Comparison of ENCODE assay signal across 1 cellular context in the genomic region with DNA sequence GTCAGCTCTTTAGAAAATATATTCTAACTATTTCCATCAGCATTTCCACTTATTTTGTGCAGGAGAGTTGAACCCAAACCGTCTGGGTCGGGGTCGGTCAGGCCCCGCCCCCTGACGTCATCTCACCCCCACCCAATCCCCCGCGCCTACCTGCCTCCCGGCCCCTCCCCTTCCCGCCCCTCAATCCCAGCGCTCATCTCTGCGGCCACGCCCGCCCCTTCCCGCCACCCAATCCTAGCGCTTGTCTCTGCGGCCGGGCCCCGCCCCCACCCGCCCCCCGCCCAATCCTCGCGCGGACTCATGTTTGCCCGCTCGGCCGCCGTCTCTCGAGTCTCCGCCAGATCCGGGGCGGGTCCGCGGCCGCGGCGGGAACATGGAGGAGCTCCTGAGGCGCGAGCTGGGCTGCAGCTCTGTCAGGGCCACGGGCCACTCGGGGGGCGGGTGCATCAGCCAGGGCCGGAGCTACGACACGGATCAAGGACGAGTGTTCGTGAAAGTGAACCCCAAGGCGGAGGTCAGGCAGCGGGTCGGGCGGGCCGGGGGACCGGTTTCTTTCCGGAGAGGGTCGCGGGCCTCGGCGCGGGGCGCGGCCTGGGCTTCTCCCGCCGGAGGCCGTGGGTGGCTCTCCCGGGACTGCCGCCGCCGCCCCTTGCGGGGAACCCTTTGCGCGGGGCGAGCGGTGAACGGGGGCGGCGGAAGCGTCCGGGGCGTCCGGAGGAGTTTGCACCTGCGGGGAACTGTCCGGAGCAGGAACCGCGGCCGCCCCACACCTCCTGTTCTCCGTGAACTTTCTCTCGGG.
TF ChIP-seq lines count a peak whose summit lies in the region.

A gene with protein sequence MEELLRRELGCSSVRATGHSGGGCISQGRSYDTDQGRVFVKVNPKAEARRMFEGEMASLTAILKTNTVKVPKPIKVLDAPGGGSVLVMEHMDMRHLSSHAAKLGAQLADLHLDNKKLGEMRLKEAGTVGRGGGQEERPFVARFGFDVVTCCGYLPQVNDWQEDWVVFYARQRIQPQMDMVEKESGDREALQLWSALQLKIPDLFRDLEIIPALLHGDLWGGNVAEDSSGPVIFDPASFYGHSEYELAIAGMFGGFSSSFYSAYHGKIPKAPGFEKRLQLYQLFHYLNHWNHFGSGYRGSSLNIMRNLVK (plus strand): TSS at position 324 of the 799 bp plus-strand sequence. CDS start 50 bp downstream, at position 374.

TF ChIP-seq in HepG2, 621 proteins besides CTCF, POLR2A, EP300 and RAD21 (continued from another document and continues in another):
- TF ChIP-seq, protein P1, sequence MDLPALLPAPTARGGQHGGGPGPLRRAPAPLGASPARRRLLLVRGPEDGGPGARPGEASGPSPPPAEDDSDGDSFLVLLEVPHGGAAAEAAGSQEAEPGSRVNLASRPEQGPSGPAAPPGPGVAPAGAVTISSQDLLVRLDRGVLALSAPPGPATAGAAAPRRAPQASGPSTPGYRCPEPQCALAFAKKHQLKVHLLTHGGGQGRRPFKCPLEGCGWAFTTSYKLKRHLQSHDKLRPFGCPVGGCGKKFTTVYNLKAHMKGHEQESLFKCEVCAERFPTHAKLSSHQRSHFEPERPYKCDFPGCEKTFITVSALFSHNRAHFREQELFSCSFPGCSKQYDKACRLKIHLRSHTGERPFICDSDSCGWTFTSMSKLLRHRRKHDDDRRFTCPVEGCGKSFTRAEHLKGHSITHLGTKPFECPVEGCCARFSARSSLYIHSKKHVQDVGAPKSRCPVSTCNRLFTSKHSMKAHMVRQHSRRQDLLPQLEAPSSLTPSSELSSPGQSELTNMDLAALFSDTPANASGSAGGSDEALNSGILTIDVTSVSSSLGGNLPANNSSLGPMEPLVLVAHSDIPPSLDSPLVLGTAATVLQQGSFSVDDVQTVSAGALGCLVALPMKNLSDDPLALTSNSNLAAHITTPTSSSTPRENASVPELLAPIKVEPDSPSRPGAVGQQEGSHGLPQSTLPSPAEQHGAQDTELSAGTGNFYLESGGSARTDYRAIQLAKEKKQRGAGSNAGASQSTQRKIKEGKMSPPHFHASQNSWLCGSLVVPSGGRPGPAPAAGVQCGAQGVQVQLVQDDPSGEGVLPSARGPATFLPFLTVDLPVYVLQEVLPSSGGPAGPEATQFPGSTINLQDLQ (CRISPR knock-in tag; IDR thresholded peaks at IDR 0.05), result 0 out of 2 replicates have a peak, but pooled peaks have one; percentile 48
- TF ChIP-seq NFYB (CRISPR knock-in tag; IDR thresholded peaks at IDR 0.05), result peak; percentile 47; the same call in 1 of the 2 replicates
- no peak for TF ChIP-seq NFKBIZ (CRISPR knock-in tag; IDR thresholded peaks at IDR 0.05)
- no peak for TF ChIP-seq KLF13 (CRISPR knock-in tag; IDR thresholded peaks at IDR 0.05)
- TF ChIP-seq, protein P2, sequence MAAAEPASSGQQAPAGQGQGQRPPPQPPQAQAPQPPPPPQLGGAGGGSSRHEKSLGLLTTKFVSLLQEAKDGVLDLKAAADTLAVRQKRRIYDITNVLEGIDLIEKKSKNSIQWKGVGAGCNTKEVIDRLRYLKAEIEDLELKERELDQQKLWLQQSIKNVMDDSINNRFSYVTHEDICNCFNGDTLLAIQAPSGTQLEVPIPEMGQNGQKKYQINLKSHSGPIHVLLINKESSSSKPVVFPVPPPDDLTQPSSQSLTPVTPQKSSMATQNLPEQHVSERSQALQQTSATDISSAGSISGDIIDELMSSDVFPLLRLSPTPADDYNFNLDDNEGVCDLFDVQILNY (CRISPR knock-in tag; conservative IDR thresholded peaks at IDR 0.05), result peak; percentile 89
- TF ChIP-seq ZNF264 (CRISPR knock-in tag; IDR thresholded peaks at IDR 0.05), result no peak
- TF ChIP-seq, protein P3, sequence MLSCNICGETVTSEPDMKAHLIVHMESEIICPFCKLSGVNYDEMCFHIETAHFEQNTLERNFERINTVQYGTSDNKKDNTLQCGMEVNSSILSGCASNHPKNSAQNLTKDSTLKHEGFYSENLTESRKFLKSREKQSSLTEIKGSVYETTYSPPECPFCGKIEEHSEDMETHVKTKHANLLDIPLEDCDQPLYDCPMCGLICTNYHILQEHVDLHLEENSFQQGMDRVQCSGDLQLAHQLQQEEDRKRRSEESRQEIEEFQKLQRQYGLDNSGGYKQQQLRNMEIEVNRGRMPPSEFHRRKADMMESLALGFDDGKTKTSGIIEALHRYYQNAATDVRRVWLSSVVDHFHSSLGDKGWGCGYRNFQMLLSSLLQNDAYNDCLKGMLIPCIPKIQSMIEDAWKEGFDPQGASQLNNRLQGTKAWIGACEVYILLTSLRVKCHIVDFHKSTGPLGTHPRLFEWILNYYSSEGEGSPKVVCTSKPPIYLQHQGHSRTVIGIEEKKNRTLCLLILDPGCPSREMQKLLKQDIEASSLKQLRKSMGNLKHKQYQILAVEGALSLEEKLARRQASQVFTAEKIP (CRISPR knock-in tag; IDR thresholded peaks at IDR 0.05; ENCODE audit: borderline replicate concordance), result no peak
- TF ChIP-seq, protein P4, sequence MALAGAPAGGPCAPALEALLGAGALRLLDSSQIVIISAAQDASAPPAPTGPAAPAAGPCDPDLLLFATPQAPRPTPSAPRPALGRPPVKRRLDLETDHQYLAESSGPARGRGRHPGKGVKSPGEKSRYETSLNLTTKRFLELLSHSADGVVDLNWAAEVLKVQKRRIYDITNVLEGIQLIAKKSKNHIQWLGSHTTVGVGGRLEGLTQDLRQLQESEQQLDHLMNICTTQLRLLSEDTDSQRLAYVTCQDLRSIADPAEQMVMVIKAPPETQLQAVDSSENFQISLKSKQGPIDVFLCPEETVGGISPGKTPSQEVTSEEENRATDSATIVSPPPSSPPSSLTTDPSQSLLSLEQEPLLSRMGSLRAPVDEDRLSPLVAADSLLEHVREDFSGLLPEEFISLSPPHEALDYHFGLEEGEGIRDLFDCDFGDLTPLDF (CRISPR knock-in tag; IDR thresholded peaks at IDR 0.05), result peak; percentile 34
- TF ChIP-seq, protein P5, sequence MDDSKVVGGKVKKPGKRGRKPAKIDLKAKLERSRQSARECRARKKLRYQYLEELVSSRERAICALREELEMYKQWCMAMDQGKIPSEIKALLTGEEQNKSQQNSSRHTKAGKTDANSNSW (CRISPR knock-in tag; IDR thresholded peaks at IDR 0.05; ENCODE audit: borderline replicate concordance), result no peak
- no peak for TF ChIP-seq RFX3 (CRISPR knock-in tag; IDR thresholded peaks at IDR 0.05)
- no peak for TF ChIP-seq TCF12 (IDR thresholded peaks at IDR 0.05)
- TF ChIP-seq TCF12 (CRISPR knock-in tag; IDR thresholded peaks at IDR 0.05), result peak; percentile 47; the same call in 1 of the 2 replicates
- TF ChIP-seq, protein P6, sequence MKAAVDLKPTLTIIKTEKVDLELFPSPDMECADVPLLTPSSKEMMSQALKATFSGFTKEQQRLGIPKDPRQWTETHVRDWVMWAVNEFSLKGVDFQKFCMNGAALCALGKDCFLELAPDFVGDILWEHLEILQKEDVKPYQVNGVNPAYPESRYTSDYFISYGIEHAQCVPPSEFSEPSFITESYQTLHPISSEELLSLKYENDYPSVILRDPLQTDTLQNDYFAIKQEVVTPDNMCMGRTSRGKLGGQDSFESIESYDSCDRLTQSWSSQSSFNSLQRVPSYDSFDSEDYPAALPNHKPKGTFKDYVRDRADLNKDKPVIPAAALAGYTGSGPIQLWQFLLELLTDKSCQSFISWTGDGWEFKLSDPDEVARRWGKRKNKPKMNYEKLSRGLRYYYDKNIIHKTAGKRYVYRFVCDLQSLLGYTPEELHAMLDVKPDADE (CRISPR knock-in tag; IDR thresholded peaks at IDR 0.05), result no peak
- TF ChIP-seq NCOR1 (IDR thresholded peaks at IDR 0.05; ENCODE audit: borderline replicate concordance, low read length), result no peak
- TF ChIP-seq TOE1 (CRISPR knock-in tag; IDR thresholded peaks at IDR 0.05), result no peak
- TF ChIP-seq ARNTL (CRISPR knock-in tag; IDR thresholded peaks at IDR 0.05), result no peak
- 0 out of 2 replicates have a peak, but pooled peaks have one; percentile 56 for TF ChIP-seq ZNF670 (CRISPR knock-in tag; IDR thresholded peaks at IDR 0.05; ENCODE audit: borderline replicate concordance)
- TF ChIP-seq, protein P7, sequence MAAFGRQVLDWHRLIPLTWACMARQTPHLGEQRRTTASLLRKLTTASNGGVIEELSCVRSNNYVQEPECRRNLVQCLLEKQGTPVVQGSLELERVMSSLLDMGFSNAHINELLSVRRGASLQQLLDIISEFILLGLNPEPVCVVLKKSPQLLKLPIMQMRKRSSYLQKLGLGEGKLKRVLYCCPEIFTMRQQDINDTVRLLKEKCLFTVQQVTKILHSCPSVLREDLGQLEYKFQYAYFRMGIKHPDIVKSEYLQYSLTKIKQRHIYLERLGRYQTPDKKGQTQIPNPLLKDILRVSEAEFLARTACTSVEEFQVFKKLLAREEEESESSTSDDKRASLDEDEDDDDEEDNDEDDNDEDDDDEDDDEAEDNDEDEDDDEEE (CRISPR knock-in tag; IDR thresholded peaks at IDR 0.05), result no peak
- TF ChIP-seq ZNF773 (CRISPR knock-in tag; IDR thresholded peaks at IDR 0.05; ENCODE audit: borderline replicate concordance), result no peak
- 0 out of 2 replicates have a peak, but pooled peaks have one; percentile 50 for TF ChIP-seq ZNF766 (CRISPR knock-in tag; IDR thresholded peaks at IDR 0.05; ENCODE audit: borderline replicate concordance)
- peak; percentile 43; the same call in 1 of the 2 replicates for TF ChIP-seq ATF7-NPFF (CRISPR knock-in tag; IDR thresholded peaks at IDR 0.05; ENCODE audit: low read depth)
- TF ChIP-seq, protein P8, sequence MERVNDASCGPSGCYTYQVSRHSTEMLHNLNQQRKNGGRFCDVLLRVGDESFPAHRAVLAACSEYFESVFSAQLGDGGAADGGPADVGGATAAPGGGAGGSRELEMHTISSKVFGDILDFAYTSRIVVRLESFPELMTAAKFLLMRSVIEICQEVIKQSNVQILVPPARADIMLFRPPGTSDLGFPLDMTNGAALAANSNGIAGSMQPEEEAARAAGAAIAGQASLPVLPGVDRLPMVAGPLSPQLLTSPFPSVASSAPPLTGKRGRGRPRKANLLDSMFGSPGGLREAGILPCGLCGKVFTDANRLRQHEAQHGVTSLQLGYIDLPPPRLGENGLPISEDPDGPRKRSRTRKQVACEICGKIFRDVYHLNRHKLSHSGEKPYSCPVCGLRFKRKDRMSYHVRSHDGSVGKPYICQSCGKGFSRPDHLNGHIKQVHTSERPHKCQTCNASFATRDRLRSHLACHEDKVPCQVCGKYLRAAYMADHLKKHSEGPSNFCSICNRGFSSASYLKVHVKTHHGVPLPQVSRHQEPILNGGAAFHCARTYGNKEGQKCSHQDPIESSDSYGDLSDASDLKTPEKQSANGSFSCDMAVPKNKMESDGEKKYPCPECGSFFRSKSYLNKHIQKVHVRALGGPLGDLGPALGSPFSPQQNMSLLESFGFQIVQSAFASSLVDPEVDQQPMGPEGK (CRISPR knock-in tag; IDR thresholded peaks at IDR 0.05), result no peak
- TF ChIP-seq ZNF816 (CRISPR knock-in tag; IDR thresholded peaks at IDR 0.05; ENCODE audit: borderline replicate concordance), result peak; percentile 28; the same call in 1 of the 2 replicates
- TF ChIP-seq GATA4 (IDR thresholded peaks at IDR 0.05; ENCODE audit: borderline replicate concordance, low read depth), result 0 out of 2 replicates have a peak, but pooled peaks have one; percentile 5
- TF ChIP-seq KAT2B (IDR thresholded peaks at IDR 0.05; ENCODE audit: borderline replicate concordance, low read depth, low read length), result no peak
- no peak for TF ChIP-seq ZIK1 (CRISPR knock-in tag; IDR thresholded peaks at IDR 0.05; ENCODE audit: borderline replicate concordance, low read depth)
- TF ChIP-seq MBNL3 (CRISPR knock-in tag; conservative IDR thresholded peaks at IDR 0.05), result no peak
- 0 out of 2 replicates have a peak, but pooled peaks have one; percentile 40 for TF ChIP-seq POGZ (CRISPR knock-in tag; IDR thresholded peaks at IDR 0.05)
- TF ChIP-seq, protein P9, sequence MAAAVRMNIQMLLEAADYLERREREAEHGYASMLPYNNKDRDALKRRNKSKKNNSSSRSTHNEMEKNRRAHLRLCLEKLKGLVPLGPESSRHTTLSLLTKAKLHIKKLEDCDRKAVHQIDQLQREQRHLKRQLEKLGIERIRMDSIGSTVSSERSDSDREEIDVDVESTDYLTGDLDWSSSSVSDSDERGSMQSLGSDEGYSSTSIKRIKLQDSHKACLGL (CRISPR knock-in tag; IDR thresholded peaks at IDR 0.05), result no peak
- TF ChIP-seq IKZF4 (CRISPR knock-in tag; IDR thresholded peaks at IDR 0.05; ENCODE audit: borderline replicate concordance, low read depth, not compliant biosample characterization), result peak; percentile 31
- TF ChIP-seq, protein P10, sequence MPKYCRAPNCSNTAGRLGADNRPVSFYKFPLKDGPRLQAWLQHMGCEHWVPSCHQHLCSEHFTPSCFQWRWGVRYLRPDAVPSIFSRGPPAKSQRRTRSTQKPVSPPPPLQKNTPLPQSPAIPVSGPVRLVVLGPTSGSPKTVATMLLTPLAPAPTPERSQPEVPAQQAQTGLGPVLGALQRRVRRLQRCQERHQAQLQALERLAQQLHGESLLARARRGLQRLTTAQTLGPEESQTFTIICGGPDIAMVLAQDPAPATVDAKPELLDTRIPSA (CRISPR knock-in tag; IDR thresholded peaks at IDR 0.05; ENCODE audit: borderline replicate concordance), result no peak
- TF ChIP-seq, protein P11, sequence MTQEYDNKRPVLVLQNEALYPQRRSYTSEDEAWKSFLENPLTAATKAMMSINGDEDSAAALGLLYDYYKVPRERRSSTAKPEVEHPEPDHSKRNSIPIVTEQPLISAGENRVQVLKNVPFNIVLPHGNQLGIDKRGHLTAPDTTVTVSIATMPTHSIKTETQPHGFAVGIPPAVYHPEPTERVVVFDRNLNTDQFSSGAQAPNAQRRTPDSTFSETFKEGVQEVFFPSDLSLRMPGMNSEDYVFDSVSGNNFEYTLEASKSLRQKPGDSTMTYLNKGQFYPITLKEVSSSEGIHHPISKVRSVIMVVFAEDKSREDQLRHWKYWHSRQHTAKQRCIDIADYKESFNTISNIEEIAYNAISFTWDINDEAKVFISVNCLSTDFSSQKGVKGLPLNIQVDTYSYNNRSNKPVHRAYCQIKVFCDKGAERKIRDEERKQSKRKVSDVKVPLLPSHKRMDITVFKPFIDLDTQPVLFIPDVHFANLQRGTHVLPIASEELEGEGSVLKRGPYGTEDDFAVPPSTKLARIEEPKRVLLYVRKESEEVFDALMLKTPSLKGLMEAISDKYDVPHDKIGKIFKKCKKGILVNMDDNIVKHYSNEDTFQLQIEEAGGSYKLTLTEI (CRISPR knock-in tag; conservative IDR thresholded peaks at IDR 0.05), result no peak
- TF ChIP-seq ZNF282 (IDR thresholded peaks at IDR 0.05; ENCODE audit: partially characterized antibody), result no peak
- TF ChIP-seq, protein P12, sequence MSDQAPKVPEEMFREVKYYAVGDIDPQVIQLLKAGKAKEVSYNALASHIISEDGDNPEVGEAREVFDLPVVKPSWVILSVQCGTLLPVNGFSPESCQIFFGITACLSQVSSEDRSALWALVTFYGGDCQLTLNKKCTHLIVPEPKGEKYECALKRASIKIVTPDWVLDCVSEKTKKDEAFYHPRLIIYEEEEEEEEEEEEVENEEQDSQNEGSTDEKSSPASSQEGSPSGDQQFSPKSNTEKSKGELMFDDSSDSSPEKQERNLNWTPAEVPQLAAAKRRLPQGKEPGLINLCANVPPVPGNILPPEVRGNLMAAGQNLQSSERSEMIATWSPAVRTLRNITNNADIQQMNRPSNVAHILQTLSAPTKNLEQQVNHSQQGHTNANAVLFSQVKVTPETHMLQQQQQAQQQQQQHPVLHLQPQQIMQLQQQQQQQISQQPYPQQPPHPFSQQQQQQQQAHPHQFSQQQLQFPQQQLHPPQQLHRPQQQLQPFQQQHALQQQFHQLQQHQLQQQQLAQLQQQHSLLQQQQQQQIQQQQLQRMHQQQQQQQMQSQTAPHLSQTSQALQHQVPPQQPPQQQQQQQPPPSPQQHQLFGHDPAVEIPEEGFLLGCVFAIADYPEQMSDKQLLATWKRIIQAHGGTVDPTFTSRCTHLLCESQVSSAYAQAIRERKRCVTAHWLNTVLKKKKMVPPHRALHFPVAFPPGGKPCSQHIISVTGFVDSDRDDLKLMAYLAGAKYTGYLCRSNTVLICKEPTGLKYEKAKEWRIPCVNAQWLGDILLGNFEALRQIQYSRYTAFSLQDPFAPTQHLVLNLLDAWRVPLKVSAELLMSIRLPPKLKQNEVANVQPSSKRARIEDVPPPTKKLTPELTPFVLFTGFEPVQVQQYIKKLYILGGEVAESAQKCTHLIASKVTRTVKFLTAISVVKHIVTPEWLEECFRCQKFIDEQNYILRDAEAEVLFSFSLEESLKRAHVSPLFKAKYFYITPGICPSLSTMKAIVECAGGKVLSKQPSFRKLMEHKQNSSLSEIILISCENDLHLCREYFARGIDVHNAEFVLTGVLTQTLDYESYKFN (CRISPR knock-in tag; conservative IDR thresholded peaks at IDR 0.05), result no peak; the same call in 1 of the 2 replicates
- TF ChIP-seq ZNF335 (CRISPR knock-in tag; IDR thresholded peaks at IDR 0.05), result no peak
